11 cellular contexts compared by ENCODE assay signal in the genomic region with DNA sequence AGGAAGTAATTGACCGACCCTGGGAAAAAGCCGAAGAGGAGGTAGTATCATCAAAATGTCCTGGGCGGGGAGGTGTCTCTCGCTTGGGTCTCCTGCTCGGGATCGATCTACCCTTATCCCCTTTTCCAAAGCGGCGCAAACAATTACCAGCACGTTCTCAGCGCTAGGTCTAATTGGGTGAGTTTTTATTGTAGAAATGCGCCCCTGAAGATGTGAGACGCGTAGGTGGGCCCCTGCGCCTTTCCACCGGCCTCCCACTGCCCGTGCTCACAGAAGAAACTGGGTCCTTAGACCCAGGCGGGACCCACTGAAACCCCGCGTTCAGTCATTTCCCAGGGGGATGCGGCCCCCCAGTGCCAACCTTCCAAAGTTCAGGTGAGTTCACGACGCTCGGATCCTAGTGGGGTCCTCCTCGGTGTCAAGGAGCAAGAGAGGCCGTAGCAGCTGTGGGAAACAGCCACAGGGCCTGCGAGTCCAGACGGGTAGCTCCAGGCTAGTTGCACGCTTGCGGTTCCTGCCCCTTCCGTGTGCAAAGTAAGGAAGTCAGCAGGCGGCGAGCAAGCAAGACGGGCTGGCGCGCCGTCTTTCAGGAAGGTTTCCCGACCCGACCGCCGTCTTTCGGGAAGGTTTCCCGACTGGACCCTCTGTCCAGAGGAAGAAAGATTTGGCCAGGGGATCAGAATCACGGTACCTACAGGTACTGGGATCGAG. TPM values are rescaled to one million over a fixed set of nuclear protein-coding genes. Genes with fewer than 3 reads are reported as not detected.
A peak's percentile ranks its signal among the peaks of the same experiment; 100 is the strongest.
DNase-seq lines count a peak whose midpoint lies in the region; ATAC-seq and TF ChIP-seq lines count a peak whose summit lies in the region.
"Had no signal": no experiment of that assay in that cellular context is flagged by ENCODE, and none has a peak within 500 bp of the region (broad histone marks: within the 10 kb centered on the region; RNA-seq: fewer than 3 reads in every experiment).

No MANE protein-coding gene starts in this region.

- peak; percentile 29 to 51 (median 36) for ATAC-seq in right lobe of liver
- ATAC-seq: CD8-positive, alpha-beta T cell had no signal

- no peaks in the 10 kb centered on the region for H3K4me1 Mint-ChIP-seq in MCF 10A (ENCODE audit: insufficient read depth, unreplicated experiment)
- H3K4me1 Mint-ChIP-seq in dendritic cell treated with granulocyte-macrophage colony-stimulating factor and Interleukin-4, amounts not matched to agents 40 ng/mL and 50 ng/mL, for 4 days (ENCODE audit: low read depth), result peaks cover 10% of the 10 kb centered on the region

- BruUV-seq in MCF 10A (replicated peaks; lab: Mats Ljungman, UMichigan), result no TSS peak

- CTCF ChIA-PET in MCF 10A (lab: Yijun Ruan, JAX), result interaction anchor here (0.6 to 2.1 kb wide), 6 partner anchors 14 to 325 kb away, joined by 3 to 9 read pairs (median 3); no protein-coding TSS in a partner anchor

- peak overlapping the region; percentile 36 to 61 (median 40) for H3K4me3 ChIP-seq in breast epithelium
- H3K4me3 ChIP-seq in right lobe of liver, result peak overlapping the region in 2 of 3 donors; percentile 20 to 41
- H3K4me3 ChIP-seq in transverse colon, result peak overlapping the region in 3 of 4 donors; percentile 52 to 74 (median 52)

- H3K27ac Mint-ChIP-seq in MCF 10A (ENCODE audit: low read depth, unreplicated experiment), result no peak overlapping the region
- H3K27ac Mint-ChIP-seq in dendritic cell treated with granulocyte-macrophage colony-stimulating factor and Interleukin-4, amounts not matched to agents 40 ng/mL and 50 ng/mL, for 4 days, result no peak overlapping the region
- H3K27ac Mint-ChIP-seq: CD8-positive, alpha-beta T cell had no signal

- 30% methylated on average over 14 of the region's 44 CpGs for WGBS in right lobe of liver (ENCODE audit: insufficient coverage, low coverage, low lambda C conversion rate, missing lambda C conversion rate)
- WGBS in transverse colon (ENCODE audit: low coverage in 1 of 2), 2 donors, result 39 to 86% methylated on average over 6 to 42 of the region's 44 CpGs

- TF ChIP-seq CTCF in breast epithelium (IDR thresholded peaks at IDR 0.05), result no peak
- TF ChIP-seq CTCF in MCF 10A (IDR thresholded peaks at IDR 0.05; ENCODE audit: unreplicated experiment), result no peak
- no peak for TF ChIP-seq CTCF in right lobe of liver (IDR thresholded peaks at IDR 0.05)
- TF ChIP-seq CTCF in transverse colon (IDR thresholded peaks at IDR 0.05), result no peak

- peaks cover 0 to 50% of the 10 kb centered on the region in 2 donors for H3K27me3 ChIP-seq in breast epithelium
- H3K27me3 ChIP-seq in right lobe of liver, result peaks cover 0 to 7% of the 10 kb centered on the region in 2 donors
- H3K27me3 ChIP-seq in transverse colon, result peaks cover 32% of the 10 kb centered on the region

- H3K9me3 Mint-ChIP-seq in MCF 10A (ENCODE audit: unreplicated experiment), result no peaks in the 10 kb centered on the region
- H3K9me3 Mint-ChIP-seq in dendritic cell treated with granulocyte-macrophage colony-stimulating factor and Interleukin-4, amounts not matched to agents 40 ng/mL and 50 ng/mL, for 4 days, result no peaks in the 10 kb centered on the region
- H3K9me3 Mint-ChIP-seq: CD8-positive, alpha-beta T cell had no signal

- intact Hi-C loops in breast epithelium (cut with DNase I; ENCODE audit: low total_unique reads) (no loop called here), MCF 10A (cut with micrococcal nuclease) (no loop called here), right lobe of liver (cut with DNase I) (no loop called here), transverse colon (cut with DNase I; ENCODE audit: low total_unique reads) (no loop called here)
- intact Hi-C loops in dendritic cell treated with granulocyte-macrophage colony-stimulating factor and Interleukin-4, amounts not matched to agents 40 ng/mL and 50 ng/mL, for 4 days (cut with micrococcal nuclease), result no loop called here

- H3K27ac ChIP-seq in breast epithelium (no peak overlapping the region), right lobe of liver (no peak overlapping the region), transverse colon (peak overlapping the region; percentile 74 to 82 (median 76))

- peaks cover 39% of the 10 kb centered on the region for H3K27me3 Mint-ChIP-seq in MCF 10A (ENCODE audit: insufficient read depth, unreplicated experiment)
- H3K27me3 Mint-ChIP-seq in dendritic cell treated with granulocyte-macrophage colony-stimulating factor and Interleukin-4, amounts not matched to agents 40 ng/mL and 50 ng/mL, for 4 days, result peaks cover 71% of the 10 kb centered on the region

- peaks cover 0 to 10% of the 10 kb centered on the region in 2 donors for H3K4me1 ChIP-seq in breast epithelium
- peaks cover 0 to 20% (median 0%) of the 10 kb centered on the region in 4 donors for H3K4me1 ChIP-seq in right lobe of liver
- H3K4me1 ChIP-seq in transverse colon, result peaks cover 13 to 68% (median 41%) of the 10 kb centered on the region in 4 donors

- H3K36me3 ChIP-seq in breast epithelium (peaks cover 4% of the 10 kb centered on the region), right lobe of liver (peaks cover 0 to 1% (median 0%) of the 10 kb centered on the region in 4 donors), transverse colon (peaks cover 0 to 4% (median 0%) of the 10 kb centered on the region in 4 donors)

- no peak overlapping the region for H3K4me3 Mint-ChIP-seq in MCF 10A (ENCODE audit: unreplicated experiment)
- peak overlapping the region; percentile 30 for H3K4me3 Mint-ChIP-seq in dendritic cell treated with granulocyte-macrophage colony-stimulating factor and Interleukin-4, amounts not matched to agents 40 ng/mL and 50 ng/mL, for 4 days
- H3K4me3 Mint-ChIP-seq: CD8-positive, alpha-beta T cell had no signal

- no peak for TF ChIP-seq POLR2A in breast epithelium (IDR thresholded peaks at IDR 0.05)
- TF ChIP-seq POLR2A in right lobe of liver (IDR thresholded peaks at IDR 0.05), result no peak
- TF ChIP-seq POLR2A in transverse colon (IDR thresholded peaks at IDR 0.05), result peak; percentile 30

- DNase-seq in breast epithelium (ENCODE audit: low spot score in 2 of 2), result no peak
- no peak for DNase-seq in MCF 10A (ENCODE audit: unreplicated experiment)
- peak in 2 of 3 donors; percentile 38 to 41 for DNase-seq in right lobe of liver
- DNase-seq in transverse colon, result peak; percentile 54
- no peak for DNase-seq in NCI-H2171 (lab: John Stamatoyannopoulos, UW)
- no peak for DNase-seq in NCI-H345 treated with DMSO at 0.1 percent for 48 hours (lab: John Stamatoyannopoulos, UW; ENCODE audit: unreplicated experiment)
- DNase-seq in HCEC 1CT, result no peak
- DNase-seq: stimulated activated CD4-positive, alpha-beta T cell treated with anti-CD3 and anti-CD28 coated beads, Interleukin-2, amount 100 ng/mL, for 48 hours had no signal

- H3K9me3 ChIP-seq in breast epithelium (no peaks in the 10 kb centered on the region), right lobe of liver (no peaks in the 10 kb centered on the region), transverse colon (no peaks in the 10 kb centered on the region)

- POLR2A ChIA-PET in MCF 10A (lab: Yijun Ruan, JAX), result interaction anchor here (0.5 to 1.2 kb wide), 3 partner anchors 9 to 581 kb away, joined by 3 read pairs; no protein-coding TSS in a partner anchor

- peaks cover 17% of the 10 kb centered on the region for H3K36me3 Mint-ChIP-seq in MCF 10A (ENCODE audit: insufficient read depth, unreplicated experiment)
- H3K36me3 Mint-ChIP-seq in dendritic cell treated with granulocyte-macrophage colony-stimulating factor and Interleukin-4, amounts not matched to agents 40 ng/mL and 50 ng/mL, for 4 days (ENCODE audit: low read depth), result peaks cover 26% of the 10 kb centered on the region

- no peak for TF ChIP-seq EP300 in transverse colon (IDR thresholded peaks at IDR 0.05; ENCODE audit: low read depth)

- in situ Hi-C loops in transverse colon (cut with MboI; ENCODE audit: low pct_ligation_motif_present in 1 of 4, low pct_unique_long_range_greater_than_20kb in 1 of 4, low sequenced_read_pairs in 3 of 4), result no loop called here

RNA-seq across cellular contexts. Expression of gene SMIM32, which starts 1.5 kb away (rescaled TPM):
- total RNA-seq in breast epithelium, result not detected
- total RNA-seq in MCF 10A (2022), result not detected in 2 replicates
- 1 to 10 TPM in 1 of 6 experiments, under 1 TPM in 1, not detected in 4; 0.25 to 1.1 TPM for total RNA-seq in right lobe of liver
- 10 to 100 TPM in 3 of 4 donors, 1 to 10 TPM in 1; 6.4 to 21.6 (median 13.5) TPM for total RNA-seq in transverse colon
- total RNA-seq: CD8-positive, alpha-beta T cell; glomerular endothelial cell had no signal

RNA-seq across cellular contexts. Expression of gene SMAD5, which starts 58.8 kb away (rescaled TPM):
- 10 to 100 TPM; 45.6 to 63.7 (median 52.4) TPM for total RNA-seq in breast epithelium
- 97.4 and 106 TPM in 2 replicates for total RNA-seq in MCF 10A (2022)
- 10 to 100 TPM; 19.2 to 49.2 (median 30.6) TPM for total RNA-seq in right lobe of liver
- total RNA-seq in transverse colon, result 100 to 1,000 TPM in 1 of 4 donors, 10 to 100 TPM in 3; 14.2 to 272 (median 32.7) TPM

Comparison
In these comparisons a context has a peak if more than half of its experiments do, and no peak if none do; other contexts are left out.
1. DNase-seq: peak in right lobe of liver (2 of 3) and transverse colon (single experiment); none in breast epithelium (0 of 2), MCF 10A (single experiment), NCI-H2171 (single experiment), NCI-H345 treated with DMSO at 0.1 percent for 48 hours (single experiment) and HCEC 1CT (single experiment).
2. H3K27ac ChIP-seq: peak in transverse colon (4 of 4); none in breast epithelium (0 of 2) and right lobe of liver (0 of 3).
3. Peak in every context shown above with its lines, with median percentiles within 50 percentile points of each other: H3K4me3 ChIP-seq.